Comparison of ENCODE assay signal across 12 cellular contexts in the genomic region with DNA sequence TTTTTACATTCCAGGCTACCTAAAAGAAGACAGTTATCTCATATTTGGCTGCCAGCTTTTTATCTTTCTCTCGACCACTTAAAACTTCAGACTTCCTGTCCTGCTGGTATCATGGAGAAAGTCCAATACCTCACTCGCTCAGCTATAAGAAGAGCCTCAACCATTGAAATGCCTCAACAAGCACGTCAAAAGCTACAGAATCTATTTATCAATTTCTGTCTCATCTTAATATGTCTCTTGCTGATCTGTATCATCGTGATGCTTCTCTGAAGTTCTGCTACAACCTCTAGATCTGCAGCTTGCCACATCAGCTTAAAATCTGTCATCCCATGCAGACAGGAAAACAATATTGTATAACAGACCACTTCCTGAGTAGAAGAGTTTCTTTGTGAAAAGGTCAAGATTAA. TPM values are rescaled to one million over a fixed set of nuclear protein-coding genes. Genes with fewer than 3 reads are reported as not detected.
DNase-seq lines count a peak whose midpoint lies in the region; ATAC-seq and TF ChIP-seq lines count a peak whose summit lies in the region.
"Had no signal": no experiment of that assay in that cellular context is flagged by ENCODE, and none has a peak within 500 bp of the region (broad histone marks: within the 10 kb centered on the region; RNA-seq: fewer than 3 reads in every experiment).

No MANE protein-coding gene starts in this region.

- H3K9me3 Mint-ChIP-seq in activated naive CD4-positive, alpha-beta T cell treated with anti-CD3 and anti-CD28 coated beads, Interleukin-2, amount 50 U/mL, for 24 hours, result no peaks in the 10 kb centered on the region

- ATAC-seq in HG03342 (IDR thresholded peaks at IDR 0.05; ENCODE audit: unreplicated experiment), result peak; percentile 37
- ATAC-seq in thoracic aorta (ENCODE audit: insufficient number of reproducible peaks, low FRiP score, low read depth), result no peak
- no peak for ATAC-seq in omental fat pad (ENCODE audit: low FRiP score)
- ATAC-seq: HCT116 had no signal

- 40 to 53% (median 46%) methylated on average over 4 of the region's 4 CpGs for WGBS in stomach, 5 donors

- no peaks in the 10 kb centered on the region for H3K27me3 Mint-ChIP-seq in activated naive CD4-positive, alpha-beta T cell treated with anti-CD3 and anti-CD28 coated beads, Interleukin-2, amount 50 U/mL, for 24 hours

- H3K4me1 ChIP-seq in ascending aorta, result peaks cover 0 to 22% of the 10 kb centered on the region in 2 donors
- peaks cover 25 to 52% of the 10 kb centered on the region in 2 donors for H3K4me1 ChIP-seq in thoracic aorta (ENCODE audit: control insufficient read depth in 1 of 2, low read depth in 2 of 2)
- H3K4me1 ChIP-seq in stomach, result peaks cover 0 to 27% (median 15%) of the 10 kb centered on the region in 4 donors

- H3K27ac ChIP-seq in ascending aorta, result peak overlapping the region; percentile 29 to 42
- peak overlapping the region in 1 of 2 donors; percentile 13 for H3K27ac ChIP-seq in thoracic aorta
- peak overlapping the region in 2 of 5 donors; percentile 4 to 35 for H3K27ac ChIP-seq in stomach
- H3K27ac ChIP-seq: C4-2B had no signal

- intact Hi-C loops in ascending aorta (cut with DNase I), result loop anchor here (5.0 kb wide), 1 partner anchor 93 kb away; a partner anchor contains a TSS
- intact Hi-C loops in stomach (cut with DNase I; ENCODE audit: low total_unique reads), result no loop called here

- peaks cover 9% of the 10 kb centered on the region for H3K36me3 Mint-ChIP-seq in activated naive CD4-positive, alpha-beta T cell treated with anti-CD3 and anti-CD28 coated beads, Interleukin-2, amount 50 U/mL, for 24 hours

- H3K4me3 ChIP-seq in ascending aorta (peak overlapping the region in 1 of 2 donors; percentile 69), thoracic aorta (peak overlapping the region; percentile 8), stomach (no peak overlapping the region)
- H3K4me3 ChIP-seq: skin epidermis had no signal

- TF ChIP-seq EP300 in stomach (IDR thresholded peaks at IDR 0.05), result no peak

- H3K4me3 Mint-ChIP-seq in activated naive CD4-positive, alpha-beta T cell treated with anti-CD3 and anti-CD28 coated beads, Interleukin-2, amount 50 U/mL, for 24 hours, result peak overlapping the region; percentile 75

- peaks cover 63% of the 10 kb centered on the region for H3K4me1 Mint-ChIP-seq in activated naive CD4-positive, alpha-beta T cell treated with anti-CD3 and anti-CD28 coated beads, Interleukin-2, amount 50 U/mL, for 24 hours

- H3K27me3 ChIP-seq in ascending aorta (no peaks in the 10 kb centered on the region), thoracic aorta (replicated peaks; ENCODE audit: insufficient read depth) (no peaks in the 10 kb centered on the region), stomach (no peaks in the 10 kb centered on the region)

- peak overlapping the region; percentile 97 for H3K27ac Mint-ChIP-seq in activated naive CD4-positive, alpha-beta T cell treated with anti-CD3 and anti-CD28 coated beads, Interleukin-2, amount 50 U/mL, for 24 hours

- TF ChIP-seq POLR2A in stomach (IDR thresholded peaks at IDR 0.05), result no peak

- no peak for DNase-seq in activated naive CD4-positive, alpha-beta T cell treated with anti-CD3 and anti-CD28 coated beads, Interleukin-2, amount 50 U/mL, for 16 hours
- no peak for DNase-seq in ascending aorta (ENCODE audit: low spot score in 2 of 2)
- no peak for DNase-seq in thoracic aorta (ENCODE audit: low spot score)
- DNase-seq in stomach, result no peak
- DNase-seq in AG08395 (ENCODE audit: low spot score), result no peak
- no peak for DNase-seq in omental fat pad (ENCODE audit: low spot score)
- DNase-seq: NCI-H82 had no signal

- TF ChIP-seq CTCF in ascending aorta (IDR thresholded peaks at IDR 0.05) (no peak), thoracic aorta (IDR thresholded peaks at IDR 0.05) (no peak), stomach (IDR thresholded peaks at IDR 0.05) (no peak), omental fat pad (IDR thresholded peaks at IDR 0.05) (no peak)

- H3K9me3 ChIP-seq in ascending aorta (no peaks in the 10 kb centered on the region), thoracic aorta (no peaks in the 10 kb centered on the region), stomach (no peaks in the 10 kb centered on the region)

- peaks cover 16 to 52% of the 10 kb centered on the region in 2 donors for H3K36me3 ChIP-seq in ascending aorta
- peaks cover 18% of the 10 kb centered on the region for H3K36me3 ChIP-seq in thoracic aorta
- H3K36me3 ChIP-seq in stomach, result peaks cover 0 to 8% (median 4%) of the 10 kb centered on the region in 4 donors

RNA-seq across cellular contexts. Expression of a gene that starts 10.7 kb away (rescaled TPM):
- 129 TPM for total RNA-seq in ascending aorta
- 100 to 1,000 TPM; 382 to 468 TPM for total RNA-seq in thoracic aorta
- total RNA-seq in stomach, result 100 to 1,000 TPM in 2 of 5 donors, 10 to 100 TPM in 2, 1 to 10 TPM in 1; 2.3 to 158 (median 52.7) TPM
- 10 to 100 TPM; 13.1 to 31.9 (median 22.4) TPM for polyA plus RNA-seq in stomach
- total RNA-seq in omental fat pad, result 10 to 100 TPM in 1 of 4 donors, 1 to 10 TPM in 3; 3.4 to 41.0 (median 3.8) TPM
